8 cellular contexts compared by ENCODE assay signal in genomic region chr12:120584343-120585149, GRCh38. TPM values are rescaled to one million over a fixed set of nuclear protein-coding genes. Genes with fewer than 3 reads are reported as not detected.
A peak's percentile ranks its signal among the peaks of the same experiment; 100 is the strongest.
DNase-seq lines count a peak whose midpoint lies in the region; ATAC-seq and TF ChIP-seq lines count a peak whose summit lies in the region.

No MANE protein-coding gene starts in this region.

- H3K36me3 Mint-ChIP-seq in naive B cell: no peaks in the 10 kb centered on the region
- peaks cover 7% of the 10 kb centered on the region for H3K36me3 Mint-ChIP-seq in stimulated activated naive CD8-positive, alpha-beta T cell treated with anti-CD3 and anti-CD28 coated beads, Interleukin-15, Interleukin-2, amounts not matched to agents 100 ng/mL and 50 ng/mL, for 24 hours (ENCODE audit: low read depth)

- peaks cover 23 to 35% (median 34%) of the 10 kb centered on the region in 3 donors for H3K4me1 Mint-ChIP-seq in naive B cell
- peaks cover 39% of the 10 kb centered on the region for H3K4me1 Mint-ChIP-seq in stimulated activated naive CD8-positive, alpha-beta T cell treated with anti-CD3 and anti-CD28 coated beads, Interleukin-15, Interleukin-2, amounts not matched to agents 100 ng/mL and 50 ng/mL, for 24 hours (ENCODE audit: low read depth)

- H3K27me3 Mint-ChIP-seq in naive B cell: peaks cover 10 to 21% (median 10%) of the 10 kb centered on the region in 3 donors
- peaks cover 14% of the 10 kb centered on the region for H3K27me3 Mint-ChIP-seq in stimulated activated naive CD8-positive, alpha-beta T cell treated with anti-CD3 and anti-CD28 coated beads, Interleukin-15, Interleukin-2, amounts not matched to agents 100 ng/mL and 50 ng/mL, for 24 hours

- peak overlapping the region in 4 of 6 donors; percentile 21 to 76 (median 39) for H3K27ac Mint-ChIP-seq in naive B cell
- H3K27ac Mint-ChIP-seq in stimulated activated naive CD8-positive, alpha-beta T cell treated with anti-CD3 and anti-CD28 coated beads, Interleukin-15, Interleukin-2, amounts not matched to agents 100 ng/mL and 50 ng/mL, for 24 hours: no peak overlapping the region

- DNase-seq in NCI-H69 (lab: John Stamatoyannopoulos, UW) (peak; percentile 97), activated T-cell treated with anti-CD3 and anti-CD28 coated beads for 1 hour (ENCODE audit: low read depth) (peak; percentile 34), naive B cell (peak; percentile 48)

- H3K4me3 Mint-ChIP-seq in naive B cell: peak overlapping the region; percentile 65 to 87 (median 73)
- peak overlapping the region; percentile 55 for H3K4me3 Mint-ChIP-seq in stimulated activated naive CD8-positive, alpha-beta T cell treated with anti-CD3 and anti-CD28 coated beads, Interleukin-15, Interleukin-2, amounts not matched to agents 100 ng/mL and 50 ng/mL, for 24 hours

- ATAC-seq in esophagus mucosa: peak; percentile 26
- ATAC-seq in naive B cell (ENCODE audit: low read depth in 2 of 2): peak; percentile 24 to 31
- no peak for ATAC-seq in GM21515 (IDR thresholded peaks at IDR 0.05; ENCODE audit: unreplicated experiment)
- no peak for ATAC-seq in HG02973 (IDR thresholded peaks at IDR 0.05; ENCODE audit: unreplicated experiment)

- TF ChIP-seq CTCF in GM12874 (IDR thresholded peaks at IDR 0.05; ENCODE audit: insufficient read depth, low read depth, low read length): peak; percentile 60

- no peaks in the 10 kb centered on the region for H3K9me3 Mint-ChIP-seq in naive B cell
- no peaks in the 10 kb centered on the region for H3K9me3 Mint-ChIP-seq in stimulated activated naive CD8-positive, alpha-beta T cell treated with anti-CD3 and anti-CD28 coated beads, Interleukin-15, Interleukin-2, amounts not matched to agents 100 ng/mL and 50 ng/mL, for 24 hours

RNA-seq across cellular contexts. Expression of gene POP5, which starts 3.3 kb away (rescaled TPM):
- 26.2 TPM for total RNA-seq in esophagus mucosa
- polyA plus RNA-seq in naive B cell (ENCODE audit: low read depth in 6 of 6): 100 to 1,000 TPM in 2 of 6 donors, 10 to 100 TPM in 4; 68.7 to 116 (median 94.6) TPM

RNA-seq across cellular contexts. Expression of gene RNF10, which starts 50.4 kb away (rescaled TPM):
- 198 TPM for total RNA-seq in esophagus mucosa
- polyA plus RNA-seq in naive B cell (ENCODE audit: low read depth in 6 of 6): 100 to 1,000 TPM in 2 of 6 donors, 10 to 100 TPM in 4; 77.2 to 133 (median 94.7) TPM

RNA-seq across cellular contexts. Expression of gene COQ5, which starts 55.6 kb away (rescaled TPM):
- 23.2 TPM for total RNA-seq in esophagus mucosa
- 10 to 100 TPM; 25.2 to 56.5 (median 35.1) TPM for polyA plus RNA-seq in naive B cell (ENCODE audit: low read depth in 6 of 6)

RNA-seq across cellular contexts. Expression of gene CABP1, which starts 55.9 kb away (rescaled TPM):
- total RNA-seq in esophagus mucosa: 0.16 TPM
- not detected for polyA plus RNA-seq in naive B cell (ENCODE audit: low read depth in 6 of 6)

Comparison
In these comparisons a context has a peak if more than half of its experiments do, and no peak if none do; other contexts are left out.
1. DNase-seq: peak in every context shown above with its lines; median percentile 97 in NCI-H69; 48 in naive B cell; 34 in activated T-cell treated with anti-CD3 and anti-CD28 coated beads for 1 hour.
2. ATAC-seq: peak in esophagus mucosa (single experiment) and naive B cell (2 of 2); none in GM21515 (single experiment) and HG02973 (single experiment).